3 cellular contexts compared by ENCODE assay signal in the genomic region with DNA sequence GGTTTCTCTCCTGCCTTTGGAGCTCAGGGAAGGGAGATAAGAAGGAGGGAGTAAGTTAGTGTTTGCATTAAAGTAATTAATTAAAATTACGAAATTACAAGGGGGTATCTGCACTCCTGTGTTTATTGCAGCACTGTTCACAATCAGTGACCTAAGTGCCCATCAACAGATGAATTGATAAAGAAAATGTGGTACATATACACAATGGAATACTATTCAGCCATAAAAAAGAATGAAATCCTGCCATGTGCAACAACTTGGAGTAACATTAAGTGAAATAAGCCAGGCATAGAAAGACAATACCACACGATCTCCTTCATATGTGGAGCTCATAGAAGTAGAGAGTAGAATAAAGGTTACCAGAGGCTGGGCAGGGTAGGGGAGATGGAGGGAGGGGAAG.
"Had no signal": no experiment of that assay in that cellular context is flagged by ENCODE, and none has a peak within 500 bp of the region (broad histone marks: within the 10 kb centered on the region; RNA-seq: fewer than 3 reads in every experiment).

No MANE protein-coding gene starts in this region.

- H3K4me3 ChIP-seq: GM12878 had no signal

- DNase-seq: GDM1, GF-D8 had no signal

- ATAC-seq: GM12878 had no signal
